Comparison of ENCODE assay signal across 8 cellular contexts in the genomic region with DNA sequence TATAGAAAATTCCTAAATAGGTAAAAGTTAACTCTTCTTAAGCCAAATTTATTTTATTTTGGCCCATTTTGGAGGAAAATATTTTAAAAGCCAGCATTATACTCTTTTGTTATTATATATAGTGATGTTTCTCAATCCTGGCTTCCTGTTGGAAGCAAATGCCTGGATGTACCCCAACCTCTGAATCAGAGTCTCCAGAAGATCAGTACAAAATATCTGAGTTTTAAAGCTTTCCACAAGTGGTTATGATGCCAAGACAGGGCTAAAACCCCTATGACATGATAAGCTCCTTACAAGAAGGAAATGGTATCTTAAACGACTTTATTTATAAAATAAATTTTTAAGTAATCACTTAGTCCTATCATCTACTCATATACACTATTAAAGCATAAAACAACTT.
"Had no signal": no experiment of that assay in that cellular context is flagged by ENCODE, and none has a peak within 500 bp of the region (broad histone marks: within the 10 kb centered on the region; RNA-seq: fewer than 3 reads in every experiment).

No MANE protein-coding gene starts in this region.

- H3K27ac ChIP-seq: HL-60 had no signal

- FAIRE-seq: H1, H54, HepG2 had no signal

- H3K4me3 ChIP-seq: GM23338 had no signal

- ATAC-seq: GM23338, HepG2 had no signal

- H3K4me2 ChIP-seq: GM23338 had no signal

- DNase-seq: H9, HCEC 1CT, KBM-7 had no signal

- H2AFZ ChIP-seq: GM23338 had no signal
